ENCODE assay signal across 12 cellular contexts in genomic region chr17:68908045-68908444, GRCh38. TPM values are rescaled to one million over a fixed set of nuclear protein-coding genes. Genes with fewer than 3 reads are reported as not detected.
A peak's percentile ranks its signal among the peaks of the same experiment; 100 is the strongest.
DNase-seq lines count a peak whose midpoint lies in the region; ATAC-seq, FAIRE-seq and TF ChIP-seq lines count a peak whose summit lies in the region.
"Had no signal": no experiment of that assay in that cellular context is flagged by ENCODE, and none has a peak within 500 bp of the region (broad histone marks: within the 10 kb centered on the region; RNA-seq: fewer than 3 reads in every experiment).

No MANE protein-coding gene starts in this region.

- RAD21 ChIA-PET in GM12878 (lab: Charles Lee; ENCODE audit: unreplicated experiment): interaction anchor here (0.5 to 2.3 kb wide), 3 partner anchors 8 to 328 kb away, joined by 3 to 4 read pairs (median 4); no protein-coding TSS in a partner anchor

- ATAC-seq in GM19324 (IDR thresholded peaks at IDR 0.05; ENCODE audit: low FRiP score, unreplicated experiment): peak; percentile 64
- peak; percentile 80 for ATAC-seq in HG02870 (IDR thresholded peaks at IDR 0.05; ENCODE audit: unreplicated experiment)
- peak; percentile 72 for ATAC-seq in GM12878
- no peak for ATAC-seq in HG03460 (IDR thresholded peaks at IDR 0.05; ENCODE audit: unreplicated experiment)

- POLR2A ChIA-PET in GM12878 (lab: Charles Lee): no interaction called here

- WGBS in GM12878 (ENCODE audit: insufficient coverage, insufficient replicate concordance, low lambda C conversion rate, missing lambda C conversion rate): 2% methylated on average over 2 of the region's 2 CpGs

- no peaks in the 10 kb centered on the region for H3K36me3 ChIP-seq in GM12878 (ENCODE audit: control insufficient read depth in 2 of 2, insufficient read depth in 2 of 2, low read length in 1 of 2)
- peaks cover 0 to 37% (median 35%) of the 10 kb centered on the region in 5 donors for H3K36me3 ChIP-seq in subcutaneous abdominal adipose tissue (ENCODE audit: control insufficient read depth in 5 of 5, insufficient read depth in 5 of 5, low read length in 5 of 5)
- H3K36me3 ChIP-seq: spleen had no signal

- no peak for FAIRE-seq in GM12878 (lab: Jason Lieb, UNC)
- no peak for FAIRE-seq in GM12892 (lab: Jason Lieb, UNC)
- FAIRE-seq: endometrium had no signal

- H3K4me3 ChIP-seq in GM12878: no peak overlapping the region
- H3K4me3 ChIP-seq in subcutaneous abdominal adipose tissue (ENCODE audit: low read depth in 1 of 5, low read length in 5 of 5): no peak overlapping the region
- H3K4me3 ChIP-seq: lung, spleen had no signal

- H3K4me2 ChIP-seq in GM12878 (ENCODE audit: control insufficient read depth, insufficient read depth): no peak overlapping the region

- no peaks in the 10 kb centered on the region for H3K79me2 ChIP-seq in GM12878 (ENCODE audit: control insufficient read depth, insufficient read depth, low read length)

- BruUV-seq in GM12878 (replicated peaks; lab: Mats Ljungman, UMichigan): no TSS peak

- no peaks in the 10 kb centered on the region for H4K20me1 ChIP-seq in GM12878 (ENCODE audit: control insufficient read depth, insufficient read depth)

- H3K27me3 ChIP-seq in GM12878 (replicated peaks in 1 of 2; ENCODE audit: control insufficient read depth in 2 of 2, insufficient read depth in 2 of 2, low read length in 1 of 2) (no peaks in the 10 kb centered on the region), subcutaneous abdominal adipose tissue (ENCODE audit: control insufficient read depth in 5 of 5, insufficient read depth in 4 of 5, low read length in 5 of 5) (no peaks in the 10 kb centered on the region)
- H3K27me3 ChIP-seq: spleen had no signal

- no peak for TF ChIP-seq RAD21 in GM12878 (IDR thresholded peaks at IDR 0.05; ENCODE audit: insufficient read depth, low read depth, low read length)

- peak overlapping the region; percentile 5 for H2AFZ ChIP-seq in GM12878 (ENCODE audit: control insufficient read depth, low read depth, low read length)

- intact Hi-C loops in GM12878 (cut with micrococcal nuclease; ENCODE audit: unreplicated experiment): loop anchor here (2.0 kb wide), 1 partner anchor 131 kb away; no protein-coding TSS in a partner anchor

- SMC1A ChIA-PET in GM12878 (lab: Charles Lee; ENCODE audit: uncharacterized antibody, unreplicated experiment): interaction anchor here (0.7 to 1.3 kb wide), 6 partner anchors 8 to 723 kb away, joined by 3 to 5 read pairs (median 3); no protein-coding TSS in a partner anchor

- no peak for TF ChIP-seq CTCF in GM12878 (IDR thresholded peaks at IDR 0.05 in 2 of 3, conservative IDR thresholded peaks at IDR 0.05 in 1 of 3; ENCODE audit: control insufficient read depth in 2 of 3, extremely low read depth in 1 of 3, insufficient read depth in 1 of 3, low read depth in 3 of 3, low read length in 3 of 3)

- no peak overlapping the region for H3K9ac ChIP-seq in GM12878 (ENCODE audit: control insufficient read depth, insufficient read depth, low read length)
- H3K9ac ChIP-seq in subcutaneous abdominal adipose tissue (ENCODE audit: low read length in 5 of 5): no peak overlapping the region

- no peak for TF ChIP-seq EP300 in GM12878 (IDR thresholded peaks at IDR 0.05; ENCODE audit: borderline replicate concordance in 1 of 2, control insufficient read depth in 1 of 2, low read depth in 2 of 2, low read length in 2 of 2)

- in situ Hi-C loops in GM12878 (cut with MboI) (no loop called here), ACHN (cut with HindIII; ENCODE audit: low pct_ligation_motif_present, low pct_unique_long_range_greater_than_20kb, low sequenced_read_pairs) (no loop called here)

- CTCF ChIA-PET in GM12878 (lab: Yijun Ruan, JAX): interaction anchor here (1.7 to 5.7 kb wide), 4 partner anchors 66 to 136 kb away, joined by 5 to 22 read pairs (median 9); no protein-coding TSS in a partner anchor

- DNase-seq in GM12878 (ENCODE audit: low read depth, low spot score) (peak; percentile 41), NCI-H1436 (lab: John Stamatoyannopoulos, UW) (no peak), ACHN (no peak), GM12892 (ENCODE audit: insufficient read length) (no peak)
- DNase-seq: KG1, spleen had no signal

- H3K9me3 ChIP-seq in GM12878 (replicated peaks; ENCODE audit: control insufficient read depth, insufficient read depth, low read length) (no peaks in the 10 kb centered on the region), subcutaneous abdominal adipose tissue (ENCODE audit: control insufficient read depth in 5 of 5, low read length in 5 of 5) (no peaks in the 10 kb centered on the region)
- H3K9me3 ChIP-seq: spleen had no signal

- no peak overlapping the region for H3K27ac ChIP-seq in GM12878 (ENCODE audit: control insufficient read depth, insufficient read depth)
- peak overlapping the region; percentile 45 for H3K27ac ChIP-seq in subcutaneous abdominal adipose tissue (ENCODE audit: low read depth, low read length)

- no peak for TF ChIP-seq POLR2A in GM12878 (IDR thresholded peaks at IDR 0.05; ENCODE audit: low read depth, low read length)
- no peak for TF ChIP-seq POLR2A in GM12892 (IDR thresholded peaks at IDR 0.05; ENCODE audit: low read depth, low read length)

- H3K4me1 ChIP-seq in GM12878 (ENCODE audit: control insufficient read depth, insufficient read depth, low read length) (peaks cover 3% of the 10 kb centered on the region; the same call in 1 of the 2 replicates), subcutaneous abdominal adipose tissue (ENCODE audit: control insufficient read depth in 5 of 5, insufficient read depth in 5 of 5, low read length in 5 of 5) (peaks cover 5 to 39% (median 26%) of the 10 kb centered on the region in 5 donors)

TF ChIP-seq in GM12878, 131 proteins besides CTCF, POLR2A, EP300 and RAD21:
- TF ChIP-seq BCL11A (IDR thresholded peaks at IDR 0.05; ENCODE audit: low read depth, low read length) (no peak), NR2F1 (conservative IDR thresholded peaks at IDR 0.05) (peak; percentile 42; the same call in 1 of the 2 replicates)

RNA-seq across cellular contexts. Expression of gene ABCA8, which starts 47.1 kb away (rescaled TPM):
- 0.67 and 0.83 TPM in 2 replicates for total RNA-seq in GM12878 (2013; cell fraction: nucleolus; rRNA removed)
- not detected in 2 replicates for total RNA-seq in GM12878 (2014; rRNA removed)
- not detected in 2 replicates for total RNA-seq in GM12878 (2014; rRNA removed; fragmentation: Illumina TruSeq; extraction: Trizol)
- total RNA-seq in GM12878 (2021): 0.15 and 0.19 TPM in 2 replicates
- polyA plus RNA-seq in GM12878 (2011; ENCODE audit: low read depth): not detected
- 0.05 and 0.06 TPM in 2 replicates for polyA plus RNA-seq in GM12878 (2011; rRNA removed)
- polyA plus RNA-seq in GM12878 (2011; cell fraction: cytosol; rRNA removed): 0.02 TPM in 1 of 2 replicates, not detected in the other
- polyA plus RNA-seq in GM12878 (2011; cell fraction: nucleus; rRNA removed): 0.04 TPM in 1 of 2 replicates, not detected in the other
- polyA plus RNA-seq in GM12878 (2012): 0.04 and 0.11 TPM in 2 replicates
- polyA plus RNA-seq in GM12878 (2014; fragmentation: Illumina TruSeq; extraction: Trizol): not detected in 2 replicates
- polyA plus RNA-seq in GM12878 (2014; fragmentation: Nextera tagmentation; extraction: Ambion mirVana): not detected
- polyA plus RNA-seq in GM12878 (2014; rRNA removed): not detected in 2 replicates
- polyA plus RNA-seq in GM12878 (2016; fragmentation: Nextera tagmentation; extraction: Ambion mirVana): not detected
- polyA minus RNA-seq in GM12878 (2011; rRNA and poly(A)+ RNA removed): not detected in 2 replicates
- not detected in 2 replicates for polyA minus RNA-seq in GM12878 (2011; cell fraction: cytosol; rRNA and poly(A)+ RNA removed)
- polyA minus RNA-seq in GM12878 (2011; cell fraction: nucleus; rRNA and poly(A)+ RNA removed): not detected in 2 replicates
- 0.23 TPM for polyA plus RNA-seq in GM12892 (2012; ENCODE audit: missing spikeins)
